Comparison of ENCODE assay signal across 9 cellular contexts in genomic region chr3:183252108-183252782, GRCh38. TPM values are rescaled to one million over a fixed set of nuclear protein-coding genes. Genes with fewer than 3 reads are reported as not detected.
DNase-seq lines count a peak whose midpoint lies in the region; ATAC-seq and TF ChIP-seq lines count a peak whose summit lies in the region.
"Had no signal": no experiment of that assay in that cellular context is flagged by ENCODE, and none has a peak within 500 bp of the region (broad histone marks: within the 10 kb centered on the region; RNA-seq: fewer than 3 reads in every experiment).

No MANE protein-coding gene starts in this region.

- intact Hi-C loops in adrenal gland (cut with DNase I): no loop called here

- H3K9me3 ChIP-seq in thoracic aorta (no peaks in the 10 kb centered on the region), adrenal gland (replicated peaks in 1 of 3) (no peaks in the 10 kb centered on the region)
- H3K9me3 ChIP-seq: gastrocnemius medialis had no signal

- no peak overlapping the region for H3K27ac ChIP-seq in thoracic aorta
- no peak overlapping the region for H3K27ac ChIP-seq in adrenal gland

- no peak for TF ChIP-seq POLR2A in adrenal gland (IDR thresholded peaks at IDR 0.05)

- H3K36me3 Mint-ChIP-seq in activated T-cell treated with anti-CD3 and anti-CD28 coated beads, Interleukin-2, amount 50 U/mL, for 72 hours (ENCODE audit: insufficient read depth in 2 of 2): peaks cover 5 to 7% of the 10 kb centered on the region in 2 donors

- H3K27me3 Mint-ChIP-seq in activated T-cell treated with anti-CD3 and anti-CD28 coated beads, Interleukin-2, amount 50 U/mL, for 72 hours (ENCODE audit: low read depth): no peaks in the 10 kb centered on the region

- peaks cover 3% of the 10 kb centered on the region in 2 donors for H3K4me1 ChIP-seq in thoracic aorta (ENCODE audit: control insufficient read depth in 1 of 2, low read depth in 2 of 2)
- H3K4me1 ChIP-seq in adrenal gland (replicated peaks in 1 of 2): peaks cover 0 to 8% of the 10 kb centered on the region in 2 donors

- H3K4me3 Mint-ChIP-seq in activated T-cell treated with anti-CD3 and anti-CD28 coated beads, Interleukin-2, amount 50 U/mL, for 72 hours: peak overlapping the region; percentile 73 to 80

- H3K4me1 Mint-ChIP-seq in activated T-cell treated with anti-CD3 and anti-CD28 coated beads, Interleukin-2, amount 50 U/mL, for 72 hours (ENCODE audit: low read depth): peaks cover 16% of the 10 kb centered on the region

- H3K27me3 ChIP-seq in thoracic aorta (replicated peaks; ENCODE audit: insufficient read depth): no peaks in the 10 kb centered on the region
- H3K27me3 ChIP-seq in adrenal gland: no peaks in the 10 kb centered on the region
- H3K27me3 ChIP-seq: gastrocnemius medialis had no signal

- in situ Hi-C loops in astrocyte of the cerebellum (cut with HindIII; ENCODE audit: low sequenced_read_pairs): no loop called here

- no peak for ATAC-seq in activated T-cell treated with anti-CD3 and anti-CD28 coated beads, Interleukin-2, amount 50 U/mL, for 72 hours (replicated peaks in 1 of 2)
- ATAC-seq in thoracic aorta (ENCODE audit: insufficient number of reproducible peaks, low FRiP score, low read depth): no peak
- ATAC-seq in GM18498 (IDR thresholded peaks at IDR 0.05; ENCODE audit: unreplicated experiment): no peak

- DNase-seq in activated T-cell treated with anti-CD3 and anti-CD28 coated beads, Interleukin-2, amount 50 U/mL, for 72 hours: no peak
- no peak for DNase-seq in activated T-cell treated with anti-CD3 and anti-CD28 coated beads, Interleukin-2, amount 50 U/mL, for 1 hour
- DNase-seq in astrocyte of the cerebellum (ENCODE audit: low read depth): no peak
- peak; percentile 47 for DNase-seq in kidney tubule cell (ENCODE audit: low spot score)
- DNase-seq in thoracic aorta (ENCODE audit: low spot score): no peak
- DNase-seq in MV-4-11 (lab: John Stamatoyannopoulos, UW): no peak
- DNase-seq in adrenal gland: no peak

- H3K4me3 ChIP-seq in astrocyte of the cerebellum (ENCODE audit: low read depth, low read length) (peak overlapping the region; percentile 75), thoracic aorta (peak overlapping the region; percentile 72), adrenal gland (no peak overlapping the region)

- H3K27ac Mint-ChIP-seq in activated T-cell treated with anti-CD3 and anti-CD28 coated beads, Interleukin-2, amount 50 U/mL, for 72 hours: peak overlapping the region; percentile 55

- no peaks in the 10 kb centered on the region for H3K9me3 Mint-ChIP-seq in activated T-cell treated with anti-CD3 and anti-CD28 coated beads, Interleukin-2, amount 50 U/mL, for 72 hours

- H3K36me3 ChIP-seq in thoracic aorta: no peaks in the 10 kb centered on the region
- H3K36me3 ChIP-seq in adrenal gland (replicated peaks in 1 of 2): no peaks in the 10 kb centered on the region

- whole genome bisulfite sequencing in adrenal gland, 4 donors: 91 to 97% (median 94%) methylated on average over 5 of the region's 5 CpGs

- TF ChIP-seq CTCF in astrocyte of the cerebellum (IDR thresholded peaks at IDR 0.05; ENCODE audit: low read depth, low read length, missing control alignments): no peak
- no peak for TF ChIP-seq CTCF in thoracic aorta (IDR thresholded peaks at IDR 0.05)
- no peak for TF ChIP-seq CTCF in adrenal gland (IDR thresholded peaks at IDR 0.05)

RNA-seq across cellular contexts. Expression of gene B3GNT5, which starts 0.8 kb away (rescaled TPM):
- total RNA-seq in activated T-cell treated with anti-CD3 and anti-CD28 coated beads, Interleukin-2, amount 50 U/mL, for 72 hours: 10 to 100 TPM; 14.4 to 17.3 TPM
- total RNA-seq in thoracic aorta: 1 to 10 TPM; 3.1 to 7.5 TPM
- total RNA-seq in adrenal gland: 1 to 10 TPM in 7 of 8 donors, under 1 TPM in 1; 0.18 to 3.6 (median 3.1) TPM
- 1 to 10 TPM; 2.0 to 2.6 (median 2.3) TPM for polyA plus RNA-seq in adrenal gland

Comparison
In these comparisons a context has a peak if more than half of its experiments do, and no peak if none do; other contexts are left out.
1. H3K4me3 ChIP-seq: peak in astrocyte of the cerebellum (single experiment) and thoracic aorta (single experiment); none in adrenal gland (0 of 4).